ENCODE assay signal across 17 cellular contexts in genomic region chr18:25043104-25043503, GRCh38.
A peak's percentile ranks its signal among the peaks of the same experiment; 100 is the strongest.
DNase-seq lines count a peak whose midpoint lies in the region; ATAC-seq, FAIRE-seq and TF ChIP-seq lines count a peak whose summit lies in the region.
"Had no signal": no experiment of that assay in that cellular context is flagged by ENCODE, and none has a peak within 500 bp of the region (broad histone marks: within the 10 kb centered on the region; RNA-seq: fewer than 3 reads in every experiment).

No MANE protein-coding gene starts in this region.

- no peak for ATAC-seq in HG03196 (IDR thresholded peaks at IDR 0.05; ENCODE audit: unreplicated experiment)

- H2BK5ac ChIP-seq in mesendoderm (ENCODE audit: low read length) = peak overlapping the region; percentile 54

- H4K5ac ChIP-seq in mesendoderm (ENCODE audit: low read length) = no peak overlapping the region

- no peak overlapping the region for H3K27ac ChIP-seq in endothelial cell of umbilical vein (ENCODE audit: insufficient read depth, low read depth, low read length)
- H3K27ac ChIP-seq in mesendoderm (ENCODE audit: low read depth, low read length) = peak overlapping the region; percentile 38
- peak overlapping the region in 1 of 2 donors; percentile 46 for H3K27ac ChIP-seq in small intestine (ENCODE audit: low read depth in 1 of 2, low read length in 1 of 2)

- no CpG with 5 or more reads among the region's 4 CpGs for WGBS in mesendoderm (ENCODE audit: extremely low coverage, insufficient coverage, low lambda C conversion rate)
- 40 to 64% (median 47%) methylated on average over 4 of the region's 4 CpGs for WGBS in small intestine, 3 donors

- H3K4me1 ChIP-seq in endothelial cell of umbilical vein (ENCODE audit: control insufficient read depth, extremely low read depth, insufficient read depth, low read length) (peaks cover 17% of the 10 kb centered on the region), mesendoderm (ENCODE audit: control insufficient read depth, low read depth, low read length) (peaks cover 15% of the 10 kb centered on the region), small intestine (ENCODE audit: control insufficient read depth in 2 of 2, insufficient read depth in 1 of 2, low read depth in 1 of 2, low read length in 1 of 2) (peaks cover 0 to 2% of the 10 kb centered on the region in 2 donors)

- H4K8ac ChIP-seq in mesendoderm (ENCODE audit: low read depth, low read length) = no peak overlapping the region

- H2BK120ac ChIP-seq in mesendoderm (ENCODE audit: low read depth, low read length) = peak overlapping the region; percentile 76

- no peaks in the 10 kb centered on the region for H3K79me1 ChIP-seq in mesendoderm (ENCODE audit: low read length)

- H3K79me2 ChIP-seq in endothelial cell of umbilical vein (ENCODE audit: control insufficient read depth, insufficient read depth, low read length) (no peaks in the 10 kb centered on the region), mesendoderm (ENCODE audit: control insufficient read depth, insufficient read depth, low read length) (no peaks in the 10 kb centered on the region)

- peak overlapping the region; percentile 1 for H3K18ac ChIP-seq in mesendoderm (ENCODE audit: low read length)

- POLR2A ChIA-PET in endothelial cell of umbilical vein (lab: Charles Lee) = interaction anchor here (0.8 to 0.9 kb wide), 2 partner anchors 9 to 211 kb away, joined by 3 read pairs; no protein-coding TSS in a partner anchor

- no peak for TF ChIP-seq CTCF in endothelial cell of umbilical vein (IDR thresholded peaks at IDR 0.05; ENCODE audit: extremely low read depth in 1 of 2, insufficient read depth in 1 of 2, low read depth in 1 of 2, low read length in 2 of 2)

- H3K36me3 ChIP-seq in endothelial cell of umbilical vein (ENCODE audit: control insufficient read depth in 2 of 2, extremely low read depth in 1 of 2, insufficient read depth in 2 of 2, low read length in 2 of 2) (no peaks in the 10 kb centered on the region), mesendoderm (ENCODE audit: control insufficient read depth, insufficient read depth, low read length) (no peaks in the 10 kb centered on the region), small intestine (ENCODE audit: control insufficient read depth in 2 of 2, insufficient read depth in 2 of 2, low read length in 2 of 2) (no peaks in the 10 kb centered on the region)
- H3K36me3 ChIP-seq: HAP-1 had no signal

- H2AK5ac ChIP-seq in mesendoderm (ENCODE audit: low read length) = peak overlapping the region; percentile 34

- FAIRE-seq in endothelial cell of umbilical vein (lab: Jason Lieb, UNC) = peak; percentile 50
- no peak for FAIRE-seq in small intestine (lab: Jason Lieb, UNC)
- FAIRE-seq: GM12891, GM18507, H54 had no signal

- no peak for DNase-seq in endothelial cell of umbilical vein (ENCODE audit: low read depth, low spot score)
- no peak for DNase-seq in mesendoderm
- peak; percentile 25 for DNase-seq in small intestine
- no peak for DNase-seq in NCI-H2196 treated with DMSO at 0.1 percent for 48 hours (lab: John Stamatoyannopoulos, UW; ENCODE audit: unreplicated experiment)
- DNase-seq in NCI-H510A treated with DMSO at 0.1 percent for 48 hours (lab: John Stamatoyannopoulos, UW) = no peak
- DNase-seq: Calu3; CD4-positive, alpha-beta memory T cell; COR-L47; DMS53; DMS79 treated with DMSO at 0.1 percent for 48 hours; GF-D8; GOT3 had no signal

- no TSS peak for BruUV-seq in endothelial cell of umbilical vein (replicated peaks; lab: Mats Ljungman, UMichigan)

- CTCF ChIA-PET in endothelial cell of umbilical vein (lab: Charles Lee) = interaction anchor here (1.2 to 1.4 kb wide), 2 partner anchors 8 to 158 kb away, joined by 3 read pairs; no protein-coding TSS in a partner anchor

- no peaks in the 10 kb centered on the region for H4K20me1 ChIP-seq in endothelial cell of umbilical vein (replicated peaks; ENCODE audit: control insufficient read depth, extremely low read depth, insufficient read depth, low read length)

- H3K9me3 ChIP-seq in endothelial cell of umbilical vein (replicated peaks; ENCODE audit: control insufficient read depth, insufficient read depth, low read length) (no peaks in the 10 kb centered on the region), small intestine (ENCODE audit: control insufficient read depth, low read depth) (no peaks in the 10 kb centered on the region)
- H3K9me3 ChIP-seq: HAP-1 had no signal

- dilution Hi-C loops in endothelial cell of umbilical vein (cut with MboI; ENCODE audit: extremely low pct_ligation_motif_present, low sequenced_read_pairs) = no loop called here

- H3K56ac ChIP-seq in mesendoderm (ENCODE audit: low read length) = peak overlapping the region; percentile 61

- H3K27me3 ChIP-seq in endothelial cell of umbilical vein (ENCODE audit: control insufficient read depth in 2 of 2, insufficient read depth in 2 of 2, low read length in 2 of 2) = no peaks in the 10 kb centered on the region
- H3K27me3 ChIP-seq in mesendoderm (ENCODE audit: insufficient read depth, low read length, poor library complexity) = peaks cover 3% of the 10 kb centered on the region
- no peaks in the 10 kb centered on the region for H3K27me3 ChIP-seq in small intestine (ENCODE audit: control insufficient read depth in 2 of 2, insufficient read depth in 2 of 2, low read length in 2 of 2)

- peak overlapping the region; percentile 41 for H3K4ac ChIP-seq in mesendoderm (ENCODE audit: low read depth, low read length)

- H3K9ac ChIP-seq in endothelial cell of umbilical vein (replicated peaks; ENCODE audit: extremely low read depth, insufficient read depth, low read length) (no peak overlapping the region), mesendoderm (ENCODE audit: low read length) (peak overlapping the region; percentile 11)

- H3K4me2 ChIP-seq in endothelial cell of umbilical vein (ENCODE audit: insufficient read depth, low read length) (no peak overlapping the region), mesendoderm (ENCODE audit: low read length) (no peak overlapping the region)

- TF ChIP-seq POLR2A in endothelial cell of umbilical vein (IDR thresholded peaks at IDR 0.05; ENCODE audit: low read depth, low read length) = no peak

- H3K23ac ChIP-seq in mesendoderm (ENCODE audit: low read length) = no peak overlapping the region

- no peak overlapping the region for H3K4me3 ChIP-seq in endothelial cell of umbilical vein (replicated peaks in 1 of 3; ENCODE audit: insufficient read depth in 1 of 3, low read depth in 1 of 3, low read length in 3 of 3)
- no peak overlapping the region for H3K4me3 ChIP-seq in mesendoderm (ENCODE audit: low read length)
- H3K4me3 ChIP-seq in small intestine (ENCODE audit: low read depth in 1 of 2, low read length in 2 of 2) = no peak overlapping the region
- H3K4me3 ChIP-seq: HAP-1 had no signal

- no peaks in the 10 kb centered on the region for H3K9me1 ChIP-seq in endothelial cell of umbilical vein (replicated peaks; ENCODE audit: control insufficient read depth, extremely low read depth, insufficient read depth, low read length)

- no peak overlapping the region for H2AFZ ChIP-seq in endothelial cell of umbilical vein (ENCODE audit: low read depth, low read length)

- intact Hi-C loops in endothelial cell of umbilical vein (cut with micrococcal nuclease) = no loop called here

- no peak overlapping the region for H2BK15ac ChIP-seq in mesendoderm (replicated peaks; ENCODE audit: low read depth)

TF ChIP-seq in endothelial cell of umbilical vein, 7 proteins besides CTCF, POLR2A, EP300 and RAD21:
- TF ChIP-seq POLR2AphosphoS5 (IDR thresholded peaks at IDR 0.05; ENCODE audit: insufficient read depth, low read depth, low read length) = no peak
- TF ChIP-seq FOS (IDR thresholded peaks at IDR 0.05; ENCODE audit: borderline replicate concordance, insufficient read depth, low read length) = no peak
- TF ChIP-seq GATA2 (IDR thresholded peaks at IDR 0.05; ENCODE audit: insufficient read depth, insufficient read length, low read depth, low read length) = no peak
- TF ChIP-seq EZH2 (IDR thresholded peaks at IDR 0.05; ENCODE audit: borderline replicate concordance, low read depth, low read length, severe bottlenecking) = no peak
- TF ChIP-seq MYC (IDR thresholded peaks at IDR 0.05; ENCODE audit: low read depth, low read length) = no peak
- TF ChIP-seq, protein P1, sequence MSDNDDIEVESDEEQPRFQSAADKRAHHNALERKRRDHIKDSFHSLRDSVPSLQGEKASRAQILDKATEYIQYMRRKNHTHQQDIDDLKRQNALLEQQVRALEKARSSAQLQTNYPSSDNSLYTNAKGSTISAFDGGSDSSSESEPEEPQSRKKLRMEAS (IDR thresholded peaks at IDR 0.05; ENCODE audit: insufficient read depth, insufficient read length) = no peak
- no peak for TF ChIP-seq JUN (IDR thresholded peaks at IDR 0.05; ENCODE audit: borderline replicate concordance, insufficient read depth, insufficient read length, low read depth)
